Comparison of ENCODE assay signal across 12 cellular contexts in the genomic region with DNA sequence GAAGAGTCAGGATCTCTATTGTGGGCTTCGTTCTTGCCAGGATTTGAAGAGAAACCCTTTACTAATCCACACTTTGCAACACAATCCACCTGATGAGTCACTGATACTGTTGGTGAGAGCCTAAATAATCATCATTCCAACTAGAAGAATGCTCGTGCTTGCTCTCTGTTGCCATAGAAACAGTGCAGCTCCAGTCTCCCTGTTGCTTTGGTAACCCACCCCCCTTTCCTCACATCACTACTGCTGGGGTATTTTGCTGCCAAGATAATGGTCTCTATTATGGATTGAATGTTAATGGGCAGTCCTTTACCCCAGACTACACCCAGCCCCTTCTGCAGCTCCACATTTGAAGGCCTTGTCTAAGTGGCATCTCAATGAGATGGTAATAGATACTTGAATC.
DNase-seq lines count a peak whose midpoint lies in the region.
"Had no signal": no experiment of that assay in that cellular context is flagged by ENCODE, and none has a peak within 500 bp of the region (broad histone marks: within the 10 kb centered on the region; RNA-seq: fewer than 3 reads in every experiment).

No MANE protein-coding gene starts in this region.

- no peaks in the 10 kb centered on the region for H3K9me3 ChIP-seq in iPS-20b (ENCODE audit: insufficient read depth, low read depth, low read length)
- H3K9me3 ChIP-seq: left ventricle myocardium inferior had no signal

- peak overlapping the region; percentile 28; the same call in 1 of the 2 replicates for H3K9ac ChIP-seq in iPS-20b (ENCODE audit: low read depth, low read length)

- H3K36me3 ChIP-seq in iPS-20b (ENCODE audit: insufficient read depth, low read depth, low read length), result no peaks in the 10 kb centered on the region
- H3K36me3 ChIP-seq: left ventricle myocardium inferior had no signal

- H3K27me3 ChIP-seq in iPS-20b (ENCODE audit: insufficient read depth, low read length), result no peaks in the 10 kb centered on the region

- H3K27ac ChIP-seq in iPS-20b (ENCODE audit: low read length), result no peak overlapping the region
- H3K27ac ChIP-seq: left ventricle myocardium inferior had no signal

- peaks cover 22% of the 10 kb centered on the region for H3K4me1 ChIP-seq in iPS-20b (ENCODE audit: insufficient read depth, low read length)
- H3K4me1 ChIP-seq: left ventricle myocardium inferior had no signal

- H3K4me3 ChIP-seq in iPS-20b (ENCODE audit: low read length), result no peak overlapping the region; the same call in 1 of the 2 replicates
- H3K4me3 ChIP-seq: left ventricle myocardium inferior had no signal

- DNase-seq in Ammon's horn (ENCODE audit: low spot score), result peak; percentile 81
- peak; percentile 89 for DNase-seq in M059J (ENCODE audit: low read depth)
- DNase-seq in anterior cingulate cortex (lab: John Stamatoyannopoulos, UW), result peak in 31 of 58 donors; percentile 3 to 67 (median 27)
- no peak for DNase-seq in activated CD4-positive, alpha-beta T cell treated with anti-CD3 and anti-CD28 coated beads, Interleukin-2, amount 50 U/mL, for 48 hours
- no peak for DNase-seq in SKM-1 treated with dmso at 0.1 percent for 144 hours (lab: John Stamatoyannopoulos, UW; ENCODE audit: unreplicated experiment)
- no peak for DNase-seq in HCEC 1CT
- no peak for DNase-seq in activated CD4-positive, CD25-positive, alpha-beta regulatory T cell treated with anti-CD3 and anti-CD28 coated beads, Interleukin-2, amount 50 U/mL, for 72 hours
- DNase-seq: activated CD4-positive, alpha-beta T cell treated with anti-CD3 and anti-CD28 coated beads for 4 hours; central memory CD4-positive, alpha-beta T cell; left ventricle myocardium inferior; stimulated activated CD8-positive, alpha-beta memory T cell treated with anti-CD3 and anti-CD28 coated beads, Interleukin-4, amount 100 ng/mL, for 48 hours had no signal

Comparison
In these comparisons a context has a peak if more than half of its experiments do, and no peak if none do; other contexts are left out.
1. DNase-seq: peak in Ammon's horn (single experiment), M059J (single experiment) and anterior cingulate cortex (31 of 58); none in activated CD4-positive, alpha-beta T cell treated with anti-CD3 and anti-CD28 coated beads, Interleukin-2, amount 50 U/mL, for 48 hours (0 of 2), SKM-1 treated with dmso at 0.1 percent for 144 hours (single experiment), HCEC 1CT (single experiment) and activated CD4-positive, CD25-positive, alpha-beta regulatory T cell treated with anti-CD3 and anti-CD28 coated beads, Interleukin-2, amount 50 U/mL, for 72 hours (single experiment).